ENCODE assay signal across 29 cellular contexts in genomic region chr11:35933572-35933925, GRCh38. TPM values are rescaled to one million over a fixed set of nuclear protein-coding genes. Genes with fewer than 3 reads are reported as not detected.
"Had no signal": no experiment of that assay in that cellular context is flagged by ENCODE, and none has a peak within 500 bp of the region (broad histone marks: within the 10 kb centered on the region; RNA-seq: fewer than 3 reads in every experiment).

No MANE protein-coding gene starts in this region.

- H3K4me3 ChIP-seq: cardiac muscle cell, MG63, SJSA1 had no signal

- H3K9me3 Mint-ChIP-seq: activated B cell treated with CpG ODN at 0.5 μM for 24 hours; activated CD4-positive, alpha-beta memory T cell treated with anti-CD3 and anti-CD28 coated beads, Interleukin-2, amount 10 ng/mL, durations not matched to agents 7 days and 5 days; activated CD4-positive, alpha-beta T cell treated with anti-CD3 and anti-CD28 coated beads, Interleukin-2, amount 10 ng/mL, durations not matched to agents 7 days and 5 days; activated naive CD4-positive, alpha-beta T cell treated with anti-CD3 and anti-CD28 coated beads for 36 hours; activated T-helper 17 cell treated with anti-CD3 and anti-CD28 coated beads, Interleukin-2, amount 50 U/mL, for 72 hours; T-cell had no signal

- H3K27ac ChIP-seq: brain microvascular endothelial cell, cardiac muscle cell, KMS-11, RWPE1, SJSA1 had no signal

- H3K4me3 Mint-ChIP-seq: activated B cell treated with CpG ODN at 0.5 μM for 24 hours; activated CD4-positive, alpha-beta memory T cell treated with anti-CD3 and anti-CD28 coated beads, Interleukin-2, amount 10 ng/mL, durations not matched to agents 7 days and 5 days; activated CD4-positive, alpha-beta T cell treated with anti-CD3 and anti-CD28 coated beads, Interleukin-2, amount 10 ng/mL, durations not matched to agents 7 days and 5 days; activated naive CD4-positive, alpha-beta T cell treated with anti-CD3 and anti-CD28 coated beads for 36 hours; activated naive CD8-positive, alpha-beta T cell; activated T-helper 17 cell treated with anti-CD3 and anti-CD28 coated beads, Interleukin-2, amount 50 U/mL, for 72 hours; T-cell had no signal

- H3K27ac Mint-ChIP-seq: activated B cell treated with CpG ODN at 0.5 μM for 24 hours; activated CD4-positive, alpha-beta memory T cell treated with anti-CD3 and anti-CD28 coated beads, Interleukin-2, amount 10 ng/mL, durations not matched to agents 7 days and 5 days; activated CD4-positive, alpha-beta T cell treated with anti-CD3 and anti-CD28 coated beads, Interleukin-2, amount 10 ng/mL, durations not matched to agents 7 days and 5 days; activated naive CD4-positive, alpha-beta T cell treated with anti-CD3 and anti-CD28 coated beads for 36 hours; activated naive CD8-positive, alpha-beta T cell; activated T-helper 17 cell treated with anti-CD3 and anti-CD28 coated beads, Interleukin-2, amount 50 U/mL, for 72 hours; T-cell had no signal

- H3K27me3 ChIP-seq: brain microvascular endothelial cell, cardiac muscle cell, SJSA1 had no signal

- H3K9me3 ChIP-seq: MG63, SJSA1 had no signal

- H3K4me2 ChIP-seq: KMS-11 had no signal

- DNase-seq: activated B cell treated with CpG ODN at 0.5 μM for 24 hours; activated CD4-positive, alpha-beta memory T cell treated with anti-CD3 and anti-CD28 coated beads, Interleukin-2, amount 10 ng/mL, durations not matched to agents 7 days and 5 days; activated CD4-positive, alpha-beta T cell treated with anti-CD3 and anti-CD28 coated beads, Interleukin-2, amount 10 ng/mL, durations not matched to agents 7 days and 5 days; activated gamma-delta T cell; activated naive CD4-positive, alpha-beta T cell treated with anti-CD3 and anti-CD28 coated beads for 36 hours; activated T-cell treated with anti-CD3 and anti-CD28 coated beads for 4 hours; activated T-cell treated with anti-CD3 and anti-CD28 coated beads, Interleukin-2, amount 50 U/mL, for 48 hours; MG63; MV-4-11; NCI-H1092 treated with DMSO at 0.1 percent for 48 hours; NCI-H1417 treated with DMSO at 0.1 percent for 48 hours; NCI-H1694; NCI-H2029; NCI-H2107; NCI-H2171 treated with DMSO at 0.1 percent for 48 hours; NCI-H526 treated with DMSO at 0.1 percent for 48 hours; NCI-H82; SHP77; T-cell; T-helper 2 cell; T1000 had no signal

- H3K4me1 Mint-ChIP-seq: activated B cell treated with CpG ODN at 0.5 μM for 24 hours; activated CD4-positive, alpha-beta memory T cell treated with anti-CD3 and anti-CD28 coated beads, Interleukin-2, amount 10 ng/mL, durations not matched to agents 7 days and 5 days; activated CD4-positive, alpha-beta T cell treated with anti-CD3 and anti-CD28 coated beads, Interleukin-2, amount 10 ng/mL, durations not matched to agents 7 days and 5 days; activated T-helper 17 cell treated with anti-CD3 and anti-CD28 coated beads, Interleukin-2, amount 50 U/mL, for 72 hours; T-cell had no signal

- H3K9ac ChIP-seq: KMS-11 had no signal

- H3K36me3 ChIP-seq: brain microvascular endothelial cell, cardiac muscle cell, MG63, SJSA1 had no signal

- H3K36me3 Mint-ChIP-seq: activated naive CD8-positive, alpha-beta T cell; T-cell had no signal

- H3K4me1 ChIP-seq: SJSA1 had no signal

RNA-seq across cellular contexts. Expression of gene LDLRAD3, which starts 10.3 kb away (rescaled TPM):
- total RNA-seq: activated B cell treated with CpG ODN at 0.5 μM for 24 hours; activated CD4-positive, alpha-beta memory T cell treated with anti-CD3 and anti-CD28 coated beads, Interleukin-2, amount 10 ng/mL, durations not matched to agents 7 days and 5 days; OCI-LY7 had no signal
